2 cellular contexts compared by ENCODE assay signal in the genomic region with DNA sequence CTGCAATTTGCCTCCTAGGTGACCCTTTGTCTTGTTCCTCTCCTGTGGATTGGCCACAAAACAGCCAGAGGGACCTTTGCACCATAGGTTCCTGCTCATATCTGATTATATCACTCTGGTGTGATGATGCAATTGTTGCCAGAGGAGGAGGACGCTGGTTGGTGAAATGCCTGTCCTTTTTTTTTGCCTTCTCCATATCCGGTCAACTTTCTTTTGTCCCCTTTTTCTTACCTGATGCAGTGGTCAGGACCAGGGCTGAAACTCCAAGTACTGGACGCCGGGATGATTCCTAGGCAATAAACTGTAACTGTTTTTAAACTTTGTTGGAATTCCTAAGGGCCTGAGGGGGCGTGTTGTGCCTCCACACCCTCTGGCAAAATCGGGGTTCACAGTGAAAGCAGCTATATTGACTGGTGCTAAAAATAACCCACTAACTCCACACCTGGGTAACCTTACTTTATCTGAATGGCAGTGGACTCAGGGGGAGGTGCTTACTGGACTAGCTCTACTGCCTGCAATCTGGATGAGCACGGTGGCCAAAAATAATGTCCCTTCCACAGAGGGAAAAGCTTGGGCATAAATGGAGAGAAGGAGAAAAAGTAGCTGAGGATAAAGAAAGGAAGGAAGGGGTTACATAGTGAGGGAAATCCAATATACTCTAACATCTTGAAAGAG.
TF ChIP-seq lines count a peak whose summit lies in the region.

No MANE protein-coding gene starts in this region.

TF ChIP-seq in HEK293, 187 proteins besides CTCF, POLR2A, EP300 and RAD21:
- TF ChIP-seq ZNF335 (tag by site-specific recombination; conservative IDR thresholded peaks at IDR 0.05): peak; percentile 67
- TF ChIP-seq ZIC2 (tag by site-specific recombination; IDR thresholded peaks at IDR 0.05): peak; percentile 22; the same call in 1 of the 2 replicates
- no peak for TF ChIP-seq ZNF114 (tag by site-specific recombination; IDR thresholded peaks at IDR 0.05)

TF ChIP-seq in H1, 55 proteins besides CTCF, POLR2A, EP300 and RAD21:
- TF ChIP-seq CEBPB (IDR thresholded peaks at IDR 0.05; ENCODE audit: low read depth, low read length) (peak; percentile 71; the same call in 1 of the 2 replicates), TAF7 (optimal IDR thresholded peaks at IDR 0.05; ENCODE audit: borderline replicate concordance, low read depth, low read length) (no peak), TCF12 (IDR thresholded peaks at IDR 0.05; ENCODE audit: low read depth, low read length) (no peak), KDM4A (IDR thresholded peaks at IDR 0.05; ENCODE audit: low read depth, low read length, severe bottlenecking) (no peak)
